Comparison of ENCODE assay signal across 19 cellular contexts in the genomic region with DNA sequence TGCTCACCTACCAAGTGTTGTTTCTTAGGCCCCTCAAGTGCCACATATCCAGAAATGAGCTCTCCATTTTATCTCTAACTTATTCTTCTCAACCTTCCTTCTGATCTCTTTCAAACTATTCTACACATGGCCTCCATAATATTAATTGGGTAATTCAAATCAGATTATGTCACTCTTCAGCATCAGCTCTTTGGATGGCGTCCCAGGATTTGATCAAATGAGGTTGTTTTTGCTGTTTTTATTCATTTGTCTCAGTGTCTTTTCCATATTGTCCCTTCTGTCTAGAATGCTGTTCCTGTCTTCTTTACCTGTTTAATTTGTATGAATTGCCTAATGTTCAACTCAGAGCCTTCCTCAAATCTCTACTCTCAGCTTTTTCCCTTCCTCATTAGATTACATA.
DNase-seq lines count a peak whose midpoint lies in the region; ATAC-seq and TF ChIP-seq lines count a peak whose summit lies in the region.
"Had no signal": no experiment of that assay in that cellular context is flagged by ENCODE, and none has a peak within 500 bp of the region (broad histone marks: within the 10 kb centered on the region; RNA-seq: fewer than 3 reads in every experiment).

No MANE protein-coding gene starts in this region.

- H3K36me3 ChIP-seq in ACC112 (ENCODE audit: insufficient read depth, low read length): no peaks in the 10 kb centered on the region
- H3K36me3 ChIP-seq in HEK293 (ENCODE audit: control insufficient read depth in 2 of 2, insufficient read depth in 1 of 2, low read length in 2 of 2): no peaks in the 10 kb centered on the region
- H3K36me3 ChIP-seq in osteoblast (ENCODE audit: insufficient read depth, low read length): no peaks in the 10 kb centered on the region
- H3K36me3 ChIP-seq in tibial nerve: no peaks in the 10 kb centered on the region

- no peak for TF ChIP-seq EP300 in tibial nerve (IDR thresholded peaks at IDR 0.05)

- no peak overlapping the region for H3K4me3 ChIP-seq in ACC112 (ENCODE audit: low read depth, low read length)
- no peak overlapping the region for H3K4me3 ChIP-seq in HEK293 (ENCODE audit: low read depth, low read length)
- no peak overlapping the region for H3K4me3 ChIP-seq in fibroblast of mammary gland (ENCODE audit: control insufficient read depth, low read depth, low read length)
- no peak overlapping the region for H3K4me3 ChIP-seq in osteoblast (ENCODE audit: insufficient read depth, low read length)
- H3K4me3 ChIP-seq in tibial nerve: no peak overlapping the region

- TF ChIP-seq POLR2A in tibial nerve (IDR thresholded peaks at IDR 0.05): no peak

- no peaks in the 10 kb centered on the region for H3K79me2 ChIP-seq in ACC112 (ENCODE audit: control insufficient read depth, insufficient read depth, low read length, unreplicated experiment)
- no peaks in the 10 kb centered on the region for H3K79me2 ChIP-seq in osteoblast (ENCODE audit: insufficient read depth, low read length)

- POLR2A ChIA-PET in HEK293 (lab: Yijun Ruan, JAX): no interaction called here

- no peaks in the 10 kb centered on the region for H3K9me3 ChIP-seq in HEK293 (ENCODE audit: control insufficient read depth, insufficient read depth, low read depth, low read length)
- no peaks in the 10 kb centered on the region for H3K9me3 ChIP-seq in osteoblast (ENCODE audit: low read depth, low read length)
- H3K9me3 ChIP-seq in tibial nerve: no peaks in the 10 kb centered on the region

- no peak for TF ChIP-seq CTCF in HEK293 (tag by site-specific recombination; IDR thresholded peaks at IDR 0.05)
- TF ChIP-seq CTCF in fibroblast of mammary gland (conservative IDR thresholded peaks at IDR 0.05; ENCODE audit: control insufficient read depth, insufficient read depth, low read depth, low read length): no peak
- no peak for TF ChIP-seq CTCF in osteoblast (IDR thresholded peaks at IDR 0.05; ENCODE audit: extremely low read depth, low read depth, low read length)
- TF ChIP-seq CTCF in tibial nerve (IDR thresholded peaks at IDR 0.05): no peak

- H3K27me3 ChIP-seq in ACC112 (ENCODE audit: insufficient read depth, low read length) (no peaks in the 10 kb centered on the region), osteoblast (ENCODE audit: insufficient read depth, low read length) (no peaks in the 10 kb centered on the region), tibial nerve (no peaks in the 10 kb centered on the region)

- H3K27ac ChIP-seq in ACC112 (ENCODE audit: low read depth, low read length) (peak overlapping the region; percentile 57; the same call in 1 of the 2 replicates), HEK293 (ENCODE audit: extremely low read depth, low read depth, low read length) (peak overlapping the region; percentile 26; the same call in 1 of the 2 replicates), osteoblast (ENCODE audit: low read depth, low read length) (no peak overlapping the region), tibial nerve (no peak overlapping the region)
- H3K27ac ChIP-seq: 22Rv1 had no signal

- 0 to 3% methylated on average over 1 of the region's 1 CpG for WGBS in tibial nerve, 2 donors

- DNase-seq in fibroblast of mammary gland (ENCODE audit: low read depth) (peak; percentile 57), osteoblast (ENCODE audit: insufficient read length, low spot score, missing footprints) (no peak), T1000 (lab: John Stamatoyannopoulos, UW) (no peak), putamen (ENCODE audit: low spot score) (no peak), tibial nerve (ENCODE audit: low spot score in 2 of 2) (no peak)
- DNase-seq: ACHN; C1 segment of cervical spinal cord; Calu3; CD4-positive, alpha-beta memory T cell; COR-L47; DMS53; GF-D8; H9; HFFc6 had no signal

- H4K20me1 ChIP-seq in osteoblast (ENCODE audit: insufficient read depth, low read length): no peaks in the 10 kb centered on the region

- no peak for ATAC-seq in GM18873 (IDR thresholded peaks at IDR 0.05; ENCODE audit: low FRiP score, unreplicated experiment)
- ATAC-seq: HCT116 had no signal

- H2AFZ ChIP-seq in ACC112 (ENCODE audit: low read length, unreplicated experiment) (no peak overlapping the region), osteoblast (ENCODE audit: low read length) (no peak overlapping the region)

- H3K4me2 ChIP-seq in osteoblast (ENCODE audit: insufficient read depth, low read length): peak overlapping the region; percentile 54

- H3K4me1 ChIP-seq in ACC112 (ENCODE audit: control insufficient read depth, insufficient read depth, low read length, unreplicated experiment): peaks cover 16% of the 10 kb centered on the region
- peaks cover 4% of the 10 kb centered on the region; the same call in 1 of the 2 replicates for H3K4me1 ChIP-seq in HEK293 (ENCODE audit: control insufficient read depth, insufficient read depth, low read length)
- H3K4me1 ChIP-seq in osteoblast (ENCODE audit: insufficient read depth, low read length): peaks cover 17% of the 10 kb centered on the region
- no peaks in the 10 kb centered on the region for H3K4me1 ChIP-seq in tibial nerve

- CTCF ChIA-PET in HEK293 (lab: Yijun Ruan, JAX): no interaction called here

TF ChIP-seq in HEK293, 187 proteins besides CTCF, POLR2A, EP300 and RAD21:
- TF ChIP-seq ZIC2 (tag by site-specific recombination; IDR thresholded peaks at IDR 0.05): no peak
- TF ChIP-seq ZSCAN23 (tag by site-specific recombination; IDR thresholded peaks at IDR 0.05): no peak
- TF ChIP-seq ZNF121 (tag by site-specific recombination; IDR thresholded peaks at IDR 0.05): no peak
- no peak for TF ChIP-seq ZNF140 (tag by site-specific recombination; IDR thresholded peaks at IDR 0.05)
- no peak for TF ChIP-seq KLF8 (tag by site-specific recombination; IDR thresholded peaks at IDR 0.05)
- no peak for TF ChIP-seq ZNF544 (tag by site-specific recombination; IDR thresholded peaks at IDR 0.05)

Comparison
In these comparisons a context has a peak if more than half of its experiments do, and no peak if none do; other contexts are left out.
1. H3K27ac ChIP-seq: peak in ACC112 (single experiment) and HEK293 (single experiment); none in osteoblast (single experiment) and tibial nerve (0 of 4).